In the genomic region with DNA sequence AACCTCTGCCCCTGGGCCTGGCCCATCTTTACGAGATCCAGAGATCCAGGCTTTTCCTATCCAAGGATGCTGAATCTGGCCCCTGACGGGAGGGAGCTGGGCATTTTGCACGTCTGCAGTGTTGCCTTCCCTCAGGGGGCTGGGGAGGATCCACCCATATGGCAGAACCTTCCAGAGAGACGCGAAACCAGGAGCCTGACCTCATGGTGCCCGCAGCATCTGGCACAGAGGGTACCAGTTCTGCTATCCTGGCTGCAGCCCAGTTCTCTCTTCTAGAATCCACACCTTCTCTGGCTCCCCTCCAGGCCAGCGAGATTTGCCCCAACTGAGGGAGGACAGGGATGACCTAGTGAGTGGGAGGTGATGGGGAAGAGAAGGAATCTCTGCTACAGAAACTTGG, we compare ENCODE assay signal across 1 cellular context.
TF ChIP-seq lines count a peak whose summit lies in the region.

No MANE protein-coding gene starts in this region.

TF ChIP-seq in HepG2, 621 proteins besides CTCF, POLR2A, EP300 and RAD21:
- no peak for TF ChIP-seq BHLHE40 (IDR thresholded peaks at IDR 0.05; ENCODE audit: low read length)
- TF ChIP-seq, protein P1, sequence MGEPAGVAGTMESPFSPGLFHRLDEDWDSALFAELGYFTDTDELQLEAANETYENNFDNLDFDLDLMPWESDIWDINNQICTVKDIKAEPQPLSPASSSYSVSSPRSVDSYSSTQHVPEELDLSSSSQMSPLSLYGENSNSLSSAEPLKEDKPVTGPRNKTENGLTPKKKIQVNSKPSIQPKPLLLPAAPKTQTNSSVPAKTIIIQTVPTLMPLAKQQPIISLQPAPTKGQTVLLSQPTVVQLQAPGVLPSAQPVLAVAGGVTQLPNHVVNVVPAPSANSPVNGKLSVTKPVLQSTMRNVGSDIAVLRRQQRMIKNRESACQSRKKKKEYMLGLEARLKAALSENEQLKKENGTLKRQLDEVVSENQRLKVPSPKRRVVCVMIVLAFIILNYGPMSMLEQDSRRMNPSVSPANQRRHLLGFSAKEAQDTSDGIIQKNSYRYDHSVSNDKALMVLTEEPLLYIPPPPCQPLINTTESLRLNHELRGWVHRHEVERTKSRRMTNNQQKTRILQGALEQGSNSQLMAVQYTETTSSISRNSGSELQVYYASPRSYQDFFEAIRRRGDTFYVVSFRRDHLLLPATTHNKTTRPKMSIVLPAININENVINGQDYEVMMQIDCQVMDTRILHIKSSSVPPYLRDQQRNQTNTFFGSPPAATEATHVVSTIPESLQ (CRISPR knock-in tag; conservative IDR thresholded peaks at IDR 0.05): no peak
- TF ChIP-seq ZNF772 (CRISPR knock-in tag; IDR thresholded peaks at IDR 0.05): no peak
- no peak for TF ChIP-seq BORCS8-MEF2B (CRISPR knock-in tag; IDR thresholded peaks at IDR 0.05)
- TF ChIP-seq, protein P2, sequence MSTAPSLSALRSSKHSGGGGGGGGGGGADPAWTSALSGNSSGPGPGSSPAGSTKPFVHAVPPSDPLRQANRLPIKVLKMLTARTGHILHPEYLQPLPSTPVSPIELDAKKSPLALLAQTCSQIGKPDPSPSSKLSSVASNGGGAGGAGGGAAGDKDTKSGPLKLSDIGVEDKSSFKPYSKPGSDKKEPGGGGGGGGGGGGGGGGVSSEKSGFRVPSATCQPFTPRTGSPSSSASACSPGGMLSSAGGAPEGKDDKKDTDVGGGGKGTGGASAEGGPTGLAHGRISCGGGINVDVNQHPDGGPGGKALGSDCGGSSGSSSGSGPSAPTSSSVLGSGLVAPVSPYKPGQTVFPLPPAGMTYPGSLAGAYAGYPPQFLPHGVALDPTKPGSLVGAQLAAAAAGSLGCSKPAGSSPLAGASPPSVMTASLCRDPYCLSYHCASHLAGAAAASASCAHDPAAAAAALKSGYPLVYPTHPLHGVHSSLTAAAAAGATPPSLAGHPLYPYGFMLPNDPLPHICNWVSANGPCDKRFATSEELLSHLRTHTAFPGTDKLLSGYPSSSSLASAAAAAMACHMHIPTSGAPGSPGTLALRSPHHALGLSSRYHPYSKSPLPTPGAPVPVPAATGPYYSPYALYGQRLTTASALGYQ (CRISPR knock-in tag; IDR thresholded peaks at IDR 0.05): no peak
- no peak for TF ChIP-seq GPN1 (CRISPR knock-in tag; IDR thresholded peaks at IDR 0.05; ENCODE audit: borderline replicate concordance)
- TF ChIP-seq GABPA (IDR thresholded peaks at IDR 0.05; ENCODE audit: low read depth, low read length): no peak
- no peak for TF ChIP-seq GABPA (CRISPR knock-in tag; IDR thresholded peaks at IDR 0.05; ENCODE audit: low read depth)
- no peak for TF ChIP-seq PPARG (CRISPR knock-in tag; conservative IDR thresholded peaks at IDR 0.05)
- TF ChIP-seq ZNF343 (CRISPR knock-in tag; IDR thresholded peaks at IDR 0.05): no peak
- no peak for TF ChIP-seq ZNF20 (CRISPR knock-in tag; IDR thresholded peaks at IDR 0.05)
- no peak for TF ChIP-seq ZNF205 (CRISPR knock-in tag; IDR thresholded peaks at IDR 0.05)
- no peak for TF ChIP-seq CENPT (CRISPR knock-in tag; IDR thresholded peaks at IDR 0.05; ENCODE audit: low read depth)
- TF ChIP-seq ZNF292 (CRISPR knock-in tag; IDR thresholded peaks at IDR 0.05; ENCODE audit: borderline replicate concordance, low read depth): no peak
- TF ChIP-seq BCL6 (CRISPR knock-in tag; IDR thresholded peaks at IDR 0.05): no peak
- TF ChIP-seq CHCHD3 (CRISPR knock-in tag; IDR thresholded peaks at IDR 0.05): no peak
- TF ChIP-seq, protein P3, sequence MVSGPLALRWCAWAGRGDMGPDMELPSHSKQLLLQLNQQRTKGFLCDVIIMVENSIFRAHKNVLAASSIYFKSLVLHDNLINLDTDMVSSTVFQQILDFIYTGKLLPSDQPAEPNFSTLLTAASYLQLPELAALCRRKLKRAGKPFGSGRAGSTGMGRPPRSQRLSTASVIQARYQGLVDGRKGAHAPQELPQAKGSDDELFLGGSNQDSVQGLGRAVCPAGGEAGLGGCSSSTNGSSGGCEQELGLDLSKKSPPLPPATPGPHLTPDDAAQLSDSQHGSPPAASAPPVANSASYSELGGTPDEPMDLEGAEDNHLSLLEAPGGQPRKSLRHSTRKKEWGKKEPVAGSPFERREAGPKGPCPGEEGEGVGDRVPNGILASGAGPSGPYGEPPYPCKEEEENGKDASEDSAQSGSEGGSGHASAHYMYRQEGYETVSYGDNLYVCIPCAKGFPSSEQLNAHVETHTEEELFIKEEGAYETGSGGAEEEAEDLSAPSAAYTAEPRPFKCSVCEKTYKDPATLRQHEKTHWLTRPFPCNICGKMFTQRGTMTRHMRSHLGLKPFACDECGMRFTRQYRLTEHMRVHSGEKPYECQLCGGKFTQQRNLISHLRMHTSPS (CRISPR knock-in tag; IDR thresholded peaks at IDR 0.05; ENCODE audit: low read depth): no peak
- TF ChIP-seq ZNF569 (CRISPR knock-in tag; IDR thresholded peaks at IDR 0.05; ENCODE audit: borderline replicate concordance): no peak
- TF ChIP-seq, protein P4, sequence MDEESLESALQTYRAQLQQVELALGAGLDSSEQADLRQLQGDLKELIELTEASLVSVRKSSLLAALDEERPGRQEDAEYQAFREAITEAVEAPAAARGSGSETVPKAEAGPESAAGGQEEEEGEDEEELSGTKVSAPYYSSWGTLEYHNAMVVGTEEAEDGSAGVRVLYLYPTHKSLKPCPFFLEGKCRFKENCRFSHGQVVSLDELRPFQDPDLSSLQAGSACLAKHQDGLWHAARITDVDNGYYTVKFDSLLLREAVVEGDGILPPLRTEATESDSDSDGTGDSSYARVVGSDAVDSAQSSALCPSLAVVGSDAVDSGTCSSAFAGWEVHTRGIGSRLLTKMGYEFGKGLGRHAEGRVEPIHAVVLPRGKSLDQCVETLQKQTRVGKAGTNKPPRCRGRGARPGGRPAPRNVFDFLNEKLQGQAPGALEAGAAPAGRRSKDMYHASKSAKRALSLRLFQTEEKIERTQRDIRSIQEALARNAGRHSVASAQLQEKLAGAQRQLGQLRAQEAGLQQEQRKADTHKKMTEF (CRISPR knock-in tag; IDR thresholded peaks at IDR 0.05): no peak
- TF ChIP-seq ZNF775 (CRISPR knock-in tag; IDR thresholded peaks at IDR 0.05; ENCODE audit: borderline replicate concordance): no peak
